In genomic region chr5:116542619-116543018, GRCh38 we compare ENCODE assay signal across 19 cellular contexts. TPM values are rescaled to one million over a fixed set of nuclear protein-coding genes. Genes with fewer than 3 reads are reported as not detected.
DNase-seq lines count a peak whose midpoint lies in the region; ATAC-seq and TF ChIP-seq lines count a peak whose summit lies in the region.
"Had no signal": no experiment of that assay in that cellular context is flagged by ENCODE, and none has a peak within 500 bp of the region (broad histone marks: within the 10 kb centered on the region; RNA-seq: fewer than 3 reads in every experiment).

No MANE protein-coding gene starts in this region.

- intact Hi-C loops in Caco-2 (cut with micrococcal nuclease; ENCODE audit: unreplicated experiment): no loop called here

- no peaks in the 10 kb centered on the region for H3K36me3 ChIP-seq in Caco-2 (ENCODE audit: control insufficient read depth, insufficient read depth, low read length)

- H3K27ac Mint-ChIP-seq in Caco-2 (ENCODE audit: unreplicated experiment) (peak overlapping the region; percentile 13), WTC11 (peak overlapping the region; percentile 48; the same call in 1 of the 2 replicates), mesothelial cell of epicardium (peak overlapping the region; percentile 67)
- H3K27ac Mint-ChIP-seq in natural killer cell treated with Interleukin-12 subunit alpha and Interleukin-12 subunit beta and Interleukin-15 and Interleukin-18, amount 100 ng/mL, for 72 hours: no peak overlapping the region

- peaks cover 21% of the 10 kb centered on the region for H3K9me3 Mint-ChIP-seq in Caco-2 (ENCODE audit: unreplicated experiment)
- H3K9me3 Mint-ChIP-seq in WTC11: peaks cover 12% of the 10 kb centered on the region
- H3K9me3 Mint-ChIP-seq in mesothelial cell of epicardium: peaks cover 7% of the 10 kb centered on the region
- peaks cover 8% of the 10 kb centered on the region for H3K9me3 Mint-ChIP-seq in natural killer cell treated with Interleukin-12 subunit alpha and Interleukin-12 subunit beta and Interleukin-15 and Interleukin-18, amount 100 ng/mL, for 72 hours

- CTCF ChIA-PET in Caco-2 (lab: Charles Lee) (no interaction called here), WTC11 (lab: Charles Lee) (no interaction called here)

- H3K4me3 Mint-ChIP-seq in Caco-2 (ENCODE audit: unreplicated experiment) (no peak overlapping the region), WTC11 (no peak overlapping the region; the same call in 1 of the 2 replicates), mesothelial cell of epicardium (no peak overlapping the region)
- no peak overlapping the region for H3K4me3 Mint-ChIP-seq in natural killer cell treated with Interleukin-12 subunit alpha and Interleukin-12 subunit beta and Interleukin-15 and Interleukin-18, amount 100 ng/mL, for 72 hours

- POLR2A ChIA-PET in Caco-2 (lab: Charles Lee): interaction anchor here (0.6 kb wide), 1 partner anchor 31 kb away, joined by 3 read pairs; no protein-coding TSS in a partner anchor
- POLR2A ChIA-PET in WTC11 (lab: Charles Lee): no interaction called here

- peaks cover 27% of the 10 kb centered on the region for H3K9me3 ChIP-seq in Caco-2

- 0 out of 2 replicates have a peak, but pooled peaks have one; percentile 15 for ATAC-seq in WTC11
- ATAC-seq in HG03378 (IDR thresholded peaks at IDR 0.05; ENCODE audit: unreplicated experiment): no peak
- no peak for ATAC-seq in natural killer cell treated with Interleukin-12 subunit alpha and Interleukin-12 subunit beta and Interleukin-15 and Interleukin-18, amount 100 ng/mL, for 72 hours

- DNase-seq in Caco-2 (no peak), MV-4-11 (lab: John Stamatoyannopoulos, UW) (peak; percentile 25), WTC11 (ENCODE audit: low spot score) (no peak), mesothelial cell of epicardium (ENCODE audit: low spot score in 2 of 2, unreplicated experiment in 2 of 2) (no peak), amniotic stem cell (lab: John Stamatoyannopoulos, UW) (no peak)
- no peak for DNase-seq in natural killer cell treated with Interleukin-12 subunit alpha and Interleukin-12 subunit beta and Interleukin-15 and Interleukin-18, amount 100 ng/mL, for 72 hours (ENCODE audit: low spot score)
- DNase-seq in NK-92 treated with Interleukin-12 subunit alpha and Interleukin-12 subunit beta, amount 100 ng/mL, for 24 hours (lab: John Stamatoyannopoulos, UW): no peak
- DNase-seq: DND-41, GOT3, IMR-90, Karpas-422, MM.1S, NCI-H1417, NCI-H1930, NCI-H2171, NCI-H446 treated with DMSO at 0.1 percent for 48 hours, NCI-H748 treated with DMSO at 0.1 percent for 48 hours had no signal

- no peaks in the 10 kb centered on the region for H3K27me3 ChIP-seq in Caco-2 (replicated peaks; ENCODE audit: control insufficient read depth, insufficient read depth, low read length)
- H3K27me3 ChIP-seq: BLaER1 treated with 17β-estradiol and CSF1 and Interleukin-3, amounts not matched to agents 10 nM and 100 nM had no signal

- H3K27me3 Mint-ChIP-seq in Caco-2 (ENCODE audit: insufficient read depth, unreplicated experiment): no peaks in the 10 kb centered on the region
- no peaks in the 10 kb centered on the region for H3K27me3 Mint-ChIP-seq in WTC11 (ENCODE audit: low read depth)
- no peaks in the 10 kb centered on the region for H3K27me3 Mint-ChIP-seq in mesothelial cell of epicardium (ENCODE audit: low read depth)
- no peaks in the 10 kb centered on the region for H3K27me3 Mint-ChIP-seq in natural killer cell treated with Interleukin-12 subunit alpha and Interleukin-12 subunit beta and Interleukin-15 and Interleukin-18, amount 100 ng/mL, for 72 hours

- TF ChIP-seq CTCF in Caco-2 (IDR thresholded peaks at IDR 0.05; ENCODE audit: insufficient read depth in 1 of 2, low read depth in 1 of 2, low read length in 1 of 2, severe bottlenecking in 1 of 2, unreplicated experiment in 1 of 2) (no peak), WTC11 (IDR thresholded peaks at IDR 0.05) (no peak), mesothelial cell of epicardium (IDR thresholded peaks at IDR 0.05; ENCODE audit: unreplicated experiment) (no peak)

- no TSS peak for BruUV-seq in Caco-2 (replicated peaks; lab: Mats Ljungman, UMichigan)

- no peak overlapping the region for H3K4me3 ChIP-seq in Caco-2 (ENCODE audit: low read depth, low read length)
- H3K4me3 ChIP-seq: BLaER1 treated with 17β-estradiol and CSF1 and Interleukin-3, amounts not matched to agents 10 nM and 100 nM had no signal

- H3K4me1 ChIP-seq in Caco-2: peaks cover 42% of the 10 kb centered on the region

- peaks cover 27% of the 10 kb centered on the region for H3K36me3 Mint-ChIP-seq in Caco-2 (ENCODE audit: insufficient read depth, unreplicated experiment)
- peaks cover 36% of the 10 kb centered on the region for H3K36me3 Mint-ChIP-seq in WTC11
- H3K36me3 Mint-ChIP-seq in mesothelial cell of epicardium: peaks cover 15% of the 10 kb centered on the region
- peaks cover 11% of the 10 kb centered on the region for H3K36me3 Mint-ChIP-seq in natural killer cell treated with Interleukin-12 subunit alpha and Interleukin-12 subunit beta and Interleukin-15 and Interleukin-18, amount 100 ng/mL, for 72 hours

- H3K4me1 Mint-ChIP-seq in Caco-2 (ENCODE audit: low read depth, unreplicated experiment): peaks cover 33% of the 10 kb centered on the region
- peaks cover 78% of the 10 kb centered on the region for H3K4me1 Mint-ChIP-seq in WTC11
- H3K4me1 Mint-ChIP-seq in mesothelial cell of epicardium: peaks cover 23% of the 10 kb centered on the region
- no peaks in the 10 kb centered on the region for H3K4me1 Mint-ChIP-seq in natural killer cell treated with Interleukin-12 subunit alpha and Interleukin-12 subunit beta and Interleukin-15 and Interleukin-18, amount 100 ng/mL, for 72 hours (ENCODE audit: low read depth in 2 of 2)

TF ChIP-seq in WTC11, 78 proteins besides CTCF, POLR2A, EP300 and RAD21:
- TF ChIP-seq GTF2I (CRISPR knock-in tag; conservative IDR thresholded peaks at IDR 0.05) (no peak), ZNF416 (CRISPR knock-in tag; IDR thresholded peaks at IDR 0.05) (no peak), E2F5 (CRISPR knock-in tag; IDR thresholded peaks at IDR 0.05) (no peak)

RNA-seq across cellular contexts. Expression of gene SEMA6A, which starts 32.0 kb away (rescaled TPM):
- total RNA-seq in Caco-2 (2022) (18.3 and 26.3 TPM in 2 replicates), WTC11 (2021) (336 to 406 TPM (median 357 TPM) in 3 replicates), mesothelial cell of epicardium (129 to 138 TPM (median 132 TPM) in 3 replicates)
- total RNA-seq in natural killer cell treated with Interleukin-12 subunit alpha and Interleukin-12 subunit beta and Interleukin-15 and Interleukin-18, amount 100 ng/mL, for 72 hours: not detected

Comparison
In these comparisons a context has a peak if more than half of its experiments do, and no peak if none do; other contexts are left out.
1. H3K27ac Mint-ChIP-seq: peak in Caco-2 (single experiment), WTC11 (single experiment) and mesothelial cell of epicardium (single experiment); none in natural killer cell treated with Interleukin-12 subunit alpha and Interleukin-12 subunit beta and Interleukin-15 and Interleukin-18, amount 100 ng/mL, for 72 hours (0 of 2).
2. RNA of gene SEMA6A, which starts 32.0 kb away (total RNA-seq): 336 to 406 TPM in WTC11, 129 to 138 TPM in mesothelial cell of epicardium and 18.3 to 26.3 TPM in Caco-2; not detected in natural killer cell treated with Interleukin-12 subunit alpha and Interleukin-12 subunit beta and Interleukin-15 and Interleukin-18, amount 100 ng/mL, for 72 hours; every median in the first group is over 10 times any median in the second.